Comparison of ENCODE assay signal across 8 cellular contexts in the genomic region with DNA sequence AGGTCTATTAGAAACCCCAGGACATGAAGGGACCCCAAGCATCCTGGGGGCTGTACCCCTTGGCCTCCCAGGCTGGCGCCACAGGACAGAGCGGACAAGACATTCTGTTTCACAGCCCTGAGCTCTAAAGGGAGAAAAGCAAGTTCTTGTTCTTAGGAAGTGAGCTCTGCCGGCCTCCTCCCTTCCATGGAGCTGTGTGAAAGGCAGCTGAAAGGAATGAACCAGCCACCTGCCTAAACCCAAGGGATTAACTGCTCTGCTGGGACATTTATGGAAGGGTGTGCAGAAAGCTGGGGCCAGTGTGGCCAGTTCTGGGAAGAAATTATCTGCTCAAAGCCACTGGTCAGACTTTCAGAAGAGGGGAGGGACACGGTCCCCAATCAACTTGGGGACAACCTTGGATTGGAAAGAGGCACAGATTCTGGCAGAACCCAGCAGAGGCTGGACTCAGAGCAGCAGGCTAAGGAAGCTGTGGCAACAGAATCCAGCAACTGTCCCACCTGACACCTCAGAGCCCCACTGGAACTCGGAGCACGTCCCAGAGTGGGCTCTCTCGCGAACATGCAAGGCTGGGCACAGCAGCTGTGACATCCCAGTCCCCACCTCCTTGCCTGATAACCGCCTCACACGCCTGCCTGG. TPM values are rescaled to one million over a fixed set of nuclear protein-coding genes. Genes with fewer than 3 reads are reported as not detected.
DNase-seq lines count a peak whose midpoint lies in the region; ATAC-seq and TF ChIP-seq lines count a peak whose summit lies in the region.

No MANE protein-coding gene starts in this region.

- peak overlapping the region; percentile 94 for H3K27ac ChIP-seq in colonic mucosa

- no peaks in the 10 kb centered on the region for H3K27me3 ChIP-seq in GM06990 (replicated peaks; ENCODE audit: control insufficient read depth, insufficient read depth, low read length)
- H3K27me3 ChIP-seq in Loucy (ENCODE audit: insufficient read depth, low read length, poor library complexity, severe bottlenecking), result no peaks in the 10 kb centered on the region
- no peaks in the 10 kb centered on the region for H3K27me3 ChIP-seq in colonic mucosa

- H3F3A ChIP-seq in Loucy (ENCODE audit: low read depth), result 0 out of 2 replicates have a peak, but pooled peaks cover 5% of the 10 kb centered on the region

- H4K20me1 ChIP-seq in Loucy (ENCODE audit: insufficient read depth, low read length, poor library complexity, severe bottlenecking), result peaks cover 36% of the 10 kb centered on the region

- H3K9ac ChIP-seq in Loucy (ENCODE audit: low read depth, low read length, poor library complexity, severe bottlenecking), result peak overlapping the region; percentile 74
- H3K9ac ChIP-seq in colonic mucosa (ENCODE audit: low read depth in 2 of 2, low read length in 2 of 2), result peak overlapping the region; percentile 68 to 95

- TF ChIP-seq CTCF in GM06990 (IDR thresholded peaks at IDR 0.05; ENCODE audit: insufficient read depth, low read length, poor library complexity, severe bottlenecking) (no peak), Loucy (conservative IDR thresholded peaks at IDR 0.05; ENCODE audit: low read length) (no peak), colonic mucosa (IDR thresholded peaks at IDR 0.05) (no peak)

- no peaks in the 10 kb centered on the region for H3K9me2 ChIP-seq in Loucy (replicated peaks; ENCODE audit: low read depth, low read length)

- peak overlapping the region; percentile 86 for H3K4me3 ChIP-seq in GM06990 (replicated peaks; ENCODE audit: low read depth, low read length)
- peak overlapping the region; percentile 81 for H3K4me3 ChIP-seq in Loucy (ENCODE audit: low read length, poor library complexity, severe bottlenecking)
- H3K4me3 ChIP-seq in colonic mucosa, result peak overlapping the region; percentile 94

- H3K4me2 ChIP-seq in Loucy (ENCODE audit: low read depth, low read length, poor library complexity, severe bottlenecking), result peak overlapping the region; percentile 94

- intact Hi-C loops in colonic mucosa (cut with DNase I), result no loop called here

- H3K9me3 ChIP-seq in Loucy (ENCODE audit: insufficient read depth, low read depth, low read length) (no peaks in the 10 kb centered on the region), colonic mucosa (no peaks in the 10 kb centered on the region)

- peak overlapping the region; percentile 94 for H2AFZ ChIP-seq in Loucy (ENCODE audit: low read length)

- H3K79me2 ChIP-seq in Loucy (ENCODE audit: insufficient read depth, low read length), result peaks cover 69% of the 10 kb centered on the region

- peaks cover 28% of the 10 kb centered on the region for H3K4me1 ChIP-seq in Loucy (ENCODE audit: insufficient read depth, low read length, poor library complexity, severe bottlenecking)
- peaks cover 5% of the 10 kb centered on the region for H3K4me1 ChIP-seq in colonic mucosa

- no peak for ATAC-seq in HG03521 (IDR thresholded peaks at IDR 0.05; ENCODE audit: unreplicated experiment)

- DNase-seq in GM06990 (ENCODE audit: extremely low read depth, insufficient read length), result no peak
- DNase-seq in colonic mucosa, result no peak
- peak; percentile 78 for DNase-seq in myocyte (ENCODE audit: low read depth)
- no peak for DNase-seq in dedifferentiated amniotic fluid mesenchymal stem cell (ENCODE audit: extremely low spot score)
- no peak for DNase-seq in HPDE6-E6E7 (ENCODE audit: extremely low spot score)
- no peak for DNase-seq in GOT3 (lab: John Stamatoyannopoulos, UW)

- H3K36me3 ChIP-seq in GM06990 (ENCODE audit: control insufficient read depth, insufficient read depth, low read length), result peaks cover 14% of the 10 kb centered on the region
- H3K36me3 ChIP-seq in Loucy (ENCODE audit: insufficient read depth, low read length), result peaks cover 26% of the 10 kb centered on the region; the same call in 1 of the 2 replicates
- no peaks in the 10 kb centered on the region for H3K36me3 ChIP-seq in colonic mucosa

RNA-seq across cellular contexts. Expression of gene KLHL21, which starts 2.1 kb away (rescaled TPM):
- total RNA-seq in colonic mucosa (1 to 10 TPM; 9.4 TPM), myocyte (118 and 122 TPM in 2 replicates)
- 64.9 TPM for polyA plus RNA-seq in myocyte (2012)

RNA-seq across cellular contexts. Expression of gene PHF13, which starts 13.0 kb away (rescaled TPM):
- 10 to 100 TPM in 1 of 2 donors, 1 to 10 TPM in 1; 8.0 to 13.4 TPM for total RNA-seq in colonic mucosa
- total RNA-seq in myocyte, result 7.4 and 9.6 TPM in 2 replicates
- 14.3 TPM for polyA plus RNA-seq in myocyte (2012)

RNA-seq across cellular contexts. Expression of gene ZBTB48, which starts 20.7 kb away (rescaled TPM):
- total RNA-seq in colonic mucosa, result 10 to 100 TPM; 37.0 to 44.5 TPM
- 14.0 and 17.5 TPM in 2 replicates for total RNA-seq in myocyte
- polyA plus RNA-seq in myocyte (2012), result 19.9 TPM

RNA-seq across cellular contexts. Expression of gene THAP3, which starts 24.1 kb away (rescaled TPM):
- total RNA-seq in colonic mucosa (10 to 100 TPM in 1 of 2 donors, 1 to 10 TPM in 1; 9.1 to 18.2 TPM), myocyte (31.1 and 33.0 TPM in 2 replicates)
- 19.3 TPM for polyA plus RNA-seq in myocyte (2012)

RNA-seq across cellular contexts. Expression of gene TAS1R1, which starts 45.4 kb away (rescaled TPM):
- not detected for total RNA-seq in colonic mucosa
- total RNA-seq in myocyte, result 7.5 and 8.0 TPM in 2 replicates
- 4.8 TPM for polyA plus RNA-seq in myocyte (2012)

Comparison
In these comparisons a context has a peak if more than half of its experiments do, and no peak if none do; other contexts are left out.
1. RNA of gene KLHL21, which starts 2.1 kb away (total RNA-seq): 118 to 122 TPM in myocyte; 9.4 TPM in colonic mucosa; every median in the first group is over 10 times any median in the second.
2. Peak in every context shown above with its lines, with median percentiles within 50 percentile points of each other: H3K4me3 ChIP-seq.